In the genomic region with DNA sequence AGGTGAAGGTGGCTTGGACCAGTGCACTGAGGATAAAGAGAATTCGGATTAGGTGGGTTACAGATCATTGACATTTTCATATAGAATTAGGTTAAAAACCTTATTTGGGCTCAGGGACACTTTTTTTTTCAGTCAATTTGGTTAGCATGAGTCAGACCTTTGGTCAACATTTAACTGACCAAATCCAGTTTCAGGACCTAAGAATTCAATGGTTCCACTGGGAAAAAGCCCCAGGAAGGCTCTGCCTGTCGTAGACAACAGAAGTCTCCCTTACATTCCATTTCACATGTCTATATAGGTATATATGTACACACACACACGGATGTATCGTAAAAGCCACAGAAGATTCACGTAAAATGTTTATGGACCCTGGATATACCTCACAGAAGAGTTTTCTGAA, we compare ENCODE assay signal across 25 cellular contexts.
DNase-seq lines count a peak whose midpoint lies in the region; ATAC-seq, FAIRE-seq and TF ChIP-seq lines count a peak whose summit lies in the region.
"Had no signal": no experiment of that assay in that cellular context is flagged by ENCODE, and none has a peak within 500 bp of the region (broad histone marks: within the 10 kb centered on the region; RNA-seq: fewer than 3 reads in every experiment).

No MANE protein-coding gene starts in this region.

- H3K4me1 Mint-ChIP-seq in astrocyte (ENCODE audit: low read depth, unreplicated experiment): peaks cover 20% of the 10 kb centered on the region

- DNase-seq in DMS53 treated with DMSO at 0.1 percent for 48 hours (lab: John Stamatoyannopoulos, UW; ENCODE audit: unreplicated experiment) (peak; percentile 27), astrocyte (ENCODE audit: low read depth) (no peak), renal cortical epithelial cell (ENCODE audit: low read depth) (peak; percentile 71), mucosa of descending colon (no peak), NCI-H446 (lab: John Stamatoyannopoulos, UW) (no peak)
- DNase-seq in activated CD4-positive, CD25-positive, alpha-beta regulatory T cell treated with anti-CD3 and anti-CD28 coated beads, Interleukin-2, amount 50 U/mL, for 72 hours: no peak
- DNase-seq: 8988T; ACHN; AML-193; BE2C; CD4-positive, alpha-beta T cell; CD8-positive, alpha-beta memory T cell; DMS 273 treated with DMSO at 0.1 percent for 48 hours; DND-41; GM23248; H7; HCEC 1CT had no signal

- no peak overlapping the region for H3K4me2 ChIP-seq in astrocyte (ENCODE audit: low read length)
- H3K4me2 ChIP-seq: A549; BLaER1 treated with 17β-estradiol and CSF1 and Interleukin-3, amounts not matched to agents 10 nM and 100 nM had no signal

- H3K4me1 ChIP-seq in astrocyte (ENCODE audit: insufficient read depth, low read length): no peaks in the 10 kb centered on the region
- H3K4me1 ChIP-seq in skeletal muscle tissue (ENCODE audit: control insufficient read depth in 3 of 3, insufficient read depth in 3 of 3, low read length in 3 of 3): peaks cover 50 to 69% (median 53%) of the 10 kb centered on the region in 3 donors
- no peaks in the 10 kb centered on the region for H3K4me1 ChIP-seq in mucosa of descending colon (ENCODE audit: low read depth)
- H3K4me1 ChIP-seq: A549, BE2C had no signal

- no peaks in the 10 kb centered on the region for H3K36me3 Mint-ChIP-seq in astrocyte (ENCODE audit: low read depth, unreplicated experiment)
- H3K36me3 Mint-ChIP-seq: CD14-positive monocyte; CD8-positive, alpha-beta memory T cell had no signal

- no peak for TF ChIP-seq CTCF in astrocyte (IDR thresholded peaks at IDR 0.05; ENCODE audit: insufficient read depth, low read depth, low read length)
- TF ChIP-seq CTCF in mucosa of descending colon (IDR thresholded peaks at IDR 0.05): no peak

- H4K20me1 ChIP-seq in astrocyte (ENCODE audit: insufficient read depth, low read length): no peaks in the 10 kb centered on the region
- H4K20me1 ChIP-seq: BLaER1 treated with 17β-estradiol and CSF1 and Interleukin-3, amounts not matched to agents 10 nM and 100 nM had no signal

- H3K9me3 ChIP-seq in astrocyte (ENCODE audit: insufficient read depth, low read depth, low read length): peaks cover 2% of the 10 kb centered on the region
- no peaks in the 10 kb centered on the region for H3K9me3 ChIP-seq in skeletal muscle tissue (ENCODE audit: control insufficient read depth in 3 of 3, low read length in 3 of 3)
- H3K9me3 ChIP-seq in mucosa of descending colon: no peaks in the 10 kb centered on the region
- H3K9me3 ChIP-seq: A549, BE2C had no signal

- no peak overlapping the region for H2AFZ ChIP-seq in astrocyte (ENCODE audit: low read depth, low read length)
- H2AFZ ChIP-seq: GM23248 had no signal

- H3K9me3 Mint-ChIP-seq in astrocyte (ENCODE audit: unreplicated experiment): peaks cover 8% of the 10 kb centered on the region
- H3K9me3 Mint-ChIP-seq: CD4-positive, alpha-beta T cell had no signal

- H3K9ac ChIP-seq in astrocyte (ENCODE audit: low read length) (no peak overlapping the region), skeletal muscle tissue (ENCODE audit: low read depth in 1 of 3, low read length in 3 of 3) (no peak overlapping the region)
- H3K9ac ChIP-seq: BLaER1 treated with 17β-estradiol and CSF1 and Interleukin-3, amounts not matched to agents 10 nM and 100 nM; GM23248 had no signal

- no peaks in the 10 kb centered on the region for H3K79me2 ChIP-seq in astrocyte (ENCODE audit: insufficient read depth, low read length)

- no peaks in the 10 kb centered on the region for H3K27me3 ChIP-seq in astrocyte (ENCODE audit: insufficient read depth, low read length)
- no peaks in the 10 kb centered on the region for H3K27me3 ChIP-seq in skeletal muscle tissue (ENCODE audit: control insufficient read depth in 3 of 3, insufficient read depth in 3 of 3, low read length in 3 of 3)
- H3K27me3 ChIP-seq: BE2C; BLaER1 treated with 17β-estradiol and CSF1 and Interleukin-3, amounts not matched to agents 10 nM and 100 nM had no signal

- peaks cover 4% of the 10 kb centered on the region for H3K27me3 Mint-ChIP-seq in astrocyte (ENCODE audit: low read depth, unreplicated experiment)
- H3K27me3 Mint-ChIP-seq: CD4-positive, alpha-beta T cell had no signal

- H3K4me3 ChIP-seq in astrocyte (ENCODE audit: insufficient read depth, low read depth, low read length): no peak overlapping the region
- no peak overlapping the region for H3K4me3 ChIP-seq in skeletal muscle tissue (ENCODE audit: low read length in 3 of 3)
- H3K4me3 ChIP-seq in mucosa of descending colon: no peak overlapping the region
- H3K4me3 ChIP-seq: A549; BLaER1 treated with 17β-estradiol and CSF1 and Interleukin-3, amounts not matched to agents 10 nM and 100 nM; GM23248 had no signal

- H3K36me3 ChIP-seq in astrocyte (ENCODE audit: insufficient read depth, low read length) (no peaks in the 10 kb centered on the region), skeletal muscle tissue (ENCODE audit: control insufficient read depth in 3 of 3, insufficient read depth in 3 of 3, low read length in 3 of 3) (no peaks in the 10 kb centered on the region), mucosa of descending colon (ENCODE audit: low read depth) (no peaks in the 10 kb centered on the region)
- H3K36me3 ChIP-seq: BE2C; BLaER1 treated with 17β-estradiol and CSF1 and Interleukin-3, amounts not matched to agents 10 nM and 100 nM had no signal

- peak overlapping the region; percentile 88 for H3K27ac Mint-ChIP-seq in astrocyte (ENCODE audit: unreplicated experiment)
- H3K27ac Mint-ChIP-seq: CD14-positive monocyte; CD4-positive, alpha-beta T cell; CD8-positive, alpha-beta memory T cell had no signal

- ATAC-seq in mucosa of descending colon: no peak
- ATAC-seq: A549 had no signal

- FAIRE-seq in astrocyte (lab: Jason Lieb, UNC): no peak
- FAIRE-seq: A549, D721Med, G401.6, GM12892, H1 had no signal

- intact Hi-C loops in mucosa of descending colon (cut with DNase I, micrococcal nuclease): no loop called here

- no peak overlapping the region for H3K4me3 Mint-ChIP-seq in astrocyte (ENCODE audit: unreplicated experiment)
- H3K4me3 Mint-ChIP-seq: CD14-positive monocyte; CD4-positive, alpha-beta T cell; CD8-positive, alpha-beta memory T cell had no signal

- H3K27ac ChIP-seq in astrocyte (ENCODE audit: low read depth, low read length): no peak overlapping the region
- H3K27ac ChIP-seq in skeletal muscle tissue (ENCODE audit: low read depth, low read length): peak overlapping the region; percentile 95
- H3K27ac ChIP-seq: A549; BLaER1 treated with 17β-estradiol and CSF1 and Interleukin-3, amounts not matched to agents 10 nM and 100 nM; GM23248 had no signal

Comparison
In these comparisons a context has a peak if more than half of its experiments do, and no peak if none do; other contexts are left out.
1. DNase-seq: peak in DMS53 treated with DMSO at 0.1 percent for 48 hours (single experiment) and renal cortical epithelial cell (single experiment); none in astrocyte (single experiment), activated CD4-positive, CD25-positive, alpha-beta regulatory T cell treated with anti-CD3 and anti-CD28 coated beads, Interleukin-2, amount 50 U/mL, for 72 hours (single experiment), mucosa of descending colon (0 of 3) and NCI-H446 (0 of 2).